In genomic region chr17:30534298-30534697, GRCh38 we compare ENCODE assay signal across 17 cellular contexts.
"Had no signal": no experiment of that assay in that cellular context is flagged by ENCODE, and none has a peak within 500 bp of the region (broad histone marks: within the 10 kb centered on the region; RNA-seq: fewer than 3 reads in every experiment).

No MANE protein-coding gene starts in this region.

- H3K27me3 ChIP-seq: colonic mucosa, hepatocyte, left lung, right lobe of liver, tibial artery, upper lobe of left lung, vagina had no signal

- H3K9me3 ChIP-seq: colonic mucosa, left lung, prostate gland, right lobe of liver, tibial artery, upper lobe of left lung, vagina had no signal

- DNase-seq: colonic mucosa; dermis blood vessel endothelial cell; foreskin keratinocyte; kidney glomerular epithelial cell; left lung; mesendoderm; naive B cell; right lobe of liver; stimulated activated CD4-positive, alpha-beta T cell treated with anti-CD3 and anti-CD28 coated beads, Interleukin-4, amount 100 ng/mL, for 24 hours; tibial artery had no signal

- ATAC-seq: foreskin keratinocyte; left lung; stimulated activated memory B cell treated with anti-CD40 and anti-IgM and Interleukin-4, amounts not matched to agents 10 μg/mL and 1 μg/mL and 100 μg/mL, for 72 hours had no signal

- H3K4me1 ChIP-seq: colonic mucosa, foreskin keratinocyte, left lung, parathyroid adenoma, prostate gland, right lobe of liver, tibial artery, upper lobe of left lung, vagina had no signal

- H3K27ac ChIP-seq: colonic mucosa, foreskin keratinocyte, hepatocyte, left lung, parathyroid adenoma, prostate gland, right lobe of liver, tibial artery, upper lobe of left lung, vagina had no signal

- H3K36me3 ChIP-seq: colonic mucosa, left lung, prostate gland, right lobe of liver had no signal

- H3K4me3 ChIP-seq: colonic mucosa, hepatocyte, left lung, lung, prostate gland, right lobe of liver, tibial artery, upper lobe of left lung, vagina had no signal
